8 cellular contexts compared by ENCODE assay signal in genomic region chr12:68932701-68933563, GRCh38. TPM values are rescaled to one million over a fixed set of nuclear protein-coding genes. Genes with fewer than 3 reads are reported as not detected.
DNase-seq lines count a peak whose midpoint lies in the region; ATAC-seq and TF ChIP-seq lines count a peak whose summit lies in the region.

CPM (minus strand) TSS chr12:68933171; CDS start chr12:68932837, 334 bp downstream.

- WGBS in sigmoid colon, 2 donors = 1 to 2% methylated on average over 81 of the region's 81 CpGs

- H3K36me3 ChIP-seq in sigmoid colon = no peaks in the 10 kb centered on the region

- peaks cover 0 to 17% (median 13%) of the 10 kb centered on the region in 4 donors for H3K4me1 ChIP-seq in sigmoid colon

- DNase-seq in EH (ENCODE audit: low read depth) (peak; percentile 55), KG1 (lab: John Stamatoyannopoulos, UW) (peak; percentile 30), T-helper 9 cell (peak; percentile 51), astrocyte of the cerebellum (ENCODE audit: low read depth) (no peak), sigmoid colon (peak; percentile 66), OCI-M1 (lab: John Stamatoyannopoulos, UW) (no peak)

- intact Hi-C loops in sigmoid colon (cut with DNase I) = no loop called here

- H3K27ac ChIP-seq in sigmoid colon = peak within 1 kb of the TSS; percentile 48 to 65 (median 60)

- TF ChIP-seq CTCF in astrocyte of the cerebellum (IDR thresholded peaks at IDR 0.05; ENCODE audit: low read depth, low read length, missing control alignments) (no peak), sigmoid colon (IDR thresholded peaks at IDR 0.05) (no peak)

- in situ Hi-C loops in astrocyte of the cerebellum (cut with HindIII; ENCODE audit: low sequenced_read_pairs) = no loop called here

- H3K27me3 ChIP-seq in sigmoid colon = peaks cover 7 to 23% (median 8%) of the 10 kb centered on the region in 3 donors

- no peak for TF ChIP-seq EP300 in sigmoid colon (IDR thresholded peaks at IDR 0.05)

- H3K9me3 ChIP-seq in sigmoid colon = no peaks in the 10 kb centered on the region

- TF ChIP-seq POLR2A in sigmoid colon (IDR thresholded peaks at IDR 0.05) = peak in 1 of 2 donors; percentile 50

- H3K4me3 ChIP-seq in astrocyte of the cerebellum (ENCODE audit: low read depth, low read length) (peak within 1 kb of the TSS; percentile 47), iPS-11a (ENCODE audit: low read depth, low read length) (peak within 1 kb of the TSS; percentile 9), sigmoid colon (peak within 1 kb of the TSS; percentile 25 to 59 (median 52))

- peak; percentile 87 for ATAC-seq in GM21576 (IDR thresholded peaks at IDR 0.05; ENCODE audit: unreplicated experiment)

RNA-seq across cellular contexts. Expression of gene CPM, which starts in this region (rescaled TPM):
- total RNA-seq in sigmoid colon = 10 to 100 TPM; 36.5 to 81.0 (median 61.2) TPM
- 10 to 100 TPM; 15.3 to 22.7 (median 15.6) TPM for polyA plus RNA-seq in sigmoid colon

Comparison
In these comparisons a context has a peak if more than half of its experiments do, and no peak if none do; other contexts are left out.
1. DNase-seq: peak in EH (single experiment), KG1 (single experiment), T-helper 9 cell (single experiment) and sigmoid colon (single experiment); none in astrocyte of the cerebellum (single experiment) and OCI-M1 (single experiment).
2. Peak in every context shown above with its lines, with median percentiles within 50 percentile points of each other: H3K4me3 ChIP-seq.